ENCODE assay signal across 16 cellular contexts in the genomic region with DNA sequence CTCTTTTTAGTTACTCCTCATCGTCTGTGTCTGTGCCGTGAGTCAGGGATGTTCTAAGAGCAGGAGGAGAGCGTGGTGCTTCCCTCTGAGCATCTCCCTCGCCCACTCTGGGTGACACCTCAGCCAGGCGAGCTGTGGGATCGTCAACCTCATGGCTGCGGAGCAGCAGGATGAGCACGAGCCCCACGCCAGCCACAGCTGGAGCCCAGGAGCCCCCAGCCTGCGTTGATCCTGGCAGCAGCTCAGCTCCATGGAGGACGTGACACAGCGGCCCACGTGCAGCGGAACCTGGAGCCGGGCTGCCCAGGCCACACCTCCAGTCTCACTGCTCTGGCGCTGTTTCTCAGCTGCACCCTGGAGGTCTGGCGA.
DNase-seq lines count a peak whose midpoint lies in the region; ATAC-seq, FAIRE-seq and TF ChIP-seq lines count a peak whose summit lies in the region.
"Had no signal": no experiment of that assay in that cellular context is flagged by ENCODE, and none has a peak within 500 bp of the region (broad histone marks: within the 10 kb centered on the region; RNA-seq: fewer than 3 reads in every experiment).

No MANE protein-coding gene starts in this region.

- no peaks in the 10 kb centered on the region for H3K27me3 ChIP-seq in RWPE2 (ENCODE audit: insufficient read depth, poor library complexity, severe bottlenecking)

- no peak for ATAC-seq in RWPE2 (ENCODE audit: low read depth)
- no peak for ATAC-seq in HG03280 (IDR thresholded peaks at IDR 0.05; ENCODE audit: unreplicated experiment)

- no peak overlapping the region for H3K27ac ChIP-seq in RWPE2 (ENCODE audit: poor library complexity, severe bottlenecking)
- no peak overlapping the region for H3K27ac ChIP-seq in kidney (ENCODE audit: low read depth in 2 of 2, low read length in 2 of 2)
- H3K27ac ChIP-seq: HL-60 had no signal

- H3K4me1 Mint-ChIP-seq in activated CD4-positive, alpha-beta T cell treated with anti-CD3 and anti-CD28 coated beads, Interleukin-2, amount 10 ng/mL, durations not matched to agents 24 days and 14 days, result no peaks in the 10 kb centered on the region
- H3K4me1 Mint-ChIP-seq: CD14-positive monocyte had no signal

- FAIRE-seq in kidney (lab: Jason Lieb, UNC), result no peak
- FAIRE-seq: HTR-8/SVneo had no signal

- no peak overlapping the region for H3K4me3 Mint-ChIP-seq in activated CD4-positive, alpha-beta T cell treated with anti-CD3 and anti-CD28 coated beads, Interleukin-2, amount 10 ng/mL, durations not matched to agents 24 days and 14 days
- H3K4me3 Mint-ChIP-seq: CD14-positive monocyte had no signal

- H3K9me3 ChIP-seq in RWPE2 (ENCODE audit: severe bottlenecking), result peaks cover 3% of the 10 kb centered on the region
- no peaks in the 10 kb centered on the region for H3K9me3 ChIP-seq in kidney (ENCODE audit: control insufficient read depth in 1 of 2, low read length in 2 of 2)
- H3K9me3 ChIP-seq: HAP-1 had no signal

- DNase-seq in NCI-H748 (lab: John Stamatoyannopoulos, UW; ENCODE audit: unreplicated experiment) (peak; percentile 20), NCI-H748 treated with DMSO at 0.1 percent for 48 hours (lab: John Stamatoyannopoulos, UW) (no peak), RWPE2 (ENCODE audit: low spot score) (peak; percentile 42), kidney (peak; percentile 71), retina (peak; percentile 46), HUDEP-2 (lab: John Stamatoyannopoulos, UW; ENCODE audit: unreplicated experiment in 76 of 76) (no peak)
- no peak for DNase-seq in activated CD4-positive, alpha-beta T cell treated with anti-CD3 and anti-CD28 coated beads, Interleukin-2, amount 10 ng/mL, durations not matched to agents 24 days and 14 days
- DNase-seq: EL, NCI-H446, NCI-H82, T-helper 1 cell had no signal

- H3K4me1 ChIP-seq in RWPE2 (ENCODE audit: insufficient read depth, poor library complexity, severe bottlenecking) (no peaks in the 10 kb centered on the region), kidney (ENCODE audit: control insufficient read depth in 1 of 2, insufficient read depth in 1 of 2, low read depth in 1 of 2, low read length in 2 of 2) (no peaks in the 10 kb centered on the region)
- H3K4me1 ChIP-seq: HAP-1 had no signal

- H3K9me3 Mint-ChIP-seq in activated CD4-positive, alpha-beta T cell treated with anti-CD3 and anti-CD28 coated beads, Interleukin-2, amount 10 ng/mL, durations not matched to agents 24 days and 14 days, result no peaks in the 10 kb centered on the region

- no peaks in the 10 kb centered on the region for H3K36me3 Mint-ChIP-seq in activated CD4-positive, alpha-beta T cell treated with anti-CD3 and anti-CD28 coated beads, Interleukin-2, amount 10 ng/mL, durations not matched to agents 24 days and 14 days (ENCODE audit: low read depth)
- H3K36me3 Mint-ChIP-seq: CD14-positive monocyte had no signal

- H3K9ac ChIP-seq in kidney (ENCODE audit: low read length in 2 of 2), result no peak overlapping the region

- no peaks in the 10 kb centered on the region for H3K27me3 Mint-ChIP-seq in activated CD4-positive, alpha-beta T cell treated with anti-CD3 and anti-CD28 coated beads, Interleukin-2, amount 10 ng/mL, durations not matched to agents 24 days and 14 days

- no peak overlapping the region for H3K4me3 ChIP-seq in RWPE2 (ENCODE audit: severe bottlenecking)
- H3K4me3 ChIP-seq in kidney (ENCODE audit: low read length in 2 of 2), result no peak overlapping the region
- H3K4me3 ChIP-seq: HAP-1 had no signal

- TF ChIP-seq CTCF in RWPE2 (IDR thresholded peaks at IDR 0.05; ENCODE audit: poor library complexity, severe bottlenecking), result no peak
- TF ChIP-seq CTCF in kidney (IDR thresholded peaks at IDR 0.05; ENCODE audit: borderline replicate concordance, extremely low read depth, insufficient read depth), result no peak

- intact Hi-C loops in kidney (cut with DNase I), result no loop called here
- intact Hi-C loops in activated CD4-positive, alpha-beta T cell treated with anti-CD3 and anti-CD28 coated beads, Interleukin-2, amount 10 ng/mL, durations not matched to agents 24 days and 14 days (cut with micrococcal nuclease), result no loop called here

- H3K36me3 ChIP-seq in RWPE2 (ENCODE audit: low read depth) (no peaks in the 10 kb centered on the region), kidney (ENCODE audit: control insufficient read depth in 1 of 2, insufficient read depth in 2 of 2, low read length in 2 of 2) (no peaks in the 10 kb centered on the region)
- H3K36me3 ChIP-seq: HAP-1 had no signal

- no peak overlapping the region for H3K27ac Mint-ChIP-seq in activated CD4-positive, alpha-beta T cell treated with anti-CD3 and anti-CD28 coated beads, Interleukin-2, amount 10 ng/mL, durations not matched to agents 24 days and 14 days
- H3K27ac Mint-ChIP-seq: CD14-positive monocyte had no signal

Comparison
In these comparisons a context has a peak if more than half of its experiments do, and no peak if none do; other contexts are left out.
1. DNase-seq: peak in NCI-H748 (single experiment), RWPE2 (single experiment), kidney (single experiment) and retina (single experiment); none in NCI-H748 treated with DMSO at 0.1 percent for 48 hours (single experiment), activated CD4-positive, alpha-beta T cell treated with anti-CD3 and anti-CD28 coated beads, Interleukin-2, amount 10 ng/mL, durations not matched to agents 24 days and 14 days (single experiment) and HUDEP-2 (0 of 76).